20 cellular contexts compared by ENCODE assay signal in the genomic region with DNA sequence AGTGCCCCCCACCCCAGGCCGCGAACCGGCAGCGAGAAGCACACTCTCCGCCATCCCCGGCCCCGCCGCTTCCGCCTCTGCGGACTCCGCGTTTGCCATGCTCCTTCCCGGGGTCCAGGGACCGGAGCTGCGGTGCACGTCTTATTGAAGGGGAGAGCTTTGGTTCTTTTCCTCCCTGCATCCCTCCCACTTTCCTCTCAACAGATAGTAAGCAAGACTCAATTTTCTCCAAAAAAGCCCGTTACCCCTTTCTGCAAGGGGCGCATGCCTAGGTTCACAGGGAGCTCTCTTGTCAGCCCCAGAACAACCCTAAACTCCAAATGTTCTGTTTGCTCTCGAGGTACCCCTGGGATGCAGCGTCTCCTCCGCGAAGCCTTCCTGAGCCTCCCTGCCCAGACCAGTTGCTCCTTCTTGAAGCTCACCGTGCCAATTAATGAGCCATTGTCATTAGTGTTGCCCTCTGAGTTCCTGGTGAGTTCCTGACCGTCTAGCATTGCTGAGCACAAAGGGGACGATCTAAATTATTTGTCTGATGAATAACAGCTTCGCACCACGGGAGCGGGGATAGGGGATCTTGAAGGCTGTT. TPM values are rescaled to one million over a fixed set of nuclear protein-coding genes. Genes with fewer than 3 reads are reported as not detected.
A peak's percentile ranks its signal among the peaks of the same experiment; 100 is the strongest.
DNase-seq lines count a peak whose midpoint lies in the region; ATAC-seq and TF ChIP-seq lines count a peak whose summit lies in the region.
"Had no signal": no experiment of that assay in that cellular context is flagged by ENCODE, and none has a peak within 500 bp of the region (broad histone marks: within the 10 kb centered on the region; RNA-seq: fewer than 3 reads in every experiment).

No MANE protein-coding gene starts in this region.

- no peaks in the 10 kb centered on the region for H3K79me2 ChIP-seq in smooth muscle cell (ENCODE audit: low read depth)

- peaks cover 92% of the 10 kb centered on the region for H3K27me3 Mint-ChIP-seq in activated T-cell treated with anti-CD3 and anti-CD28 coated beads, Interleukin-2, amount 50 U/mL, for 72 hours (ENCODE audit: low read depth)
- peaks cover 74% of the 10 kb centered on the region for H3K27me3 Mint-ChIP-seq in activated B cell treated with CpG ODN at 0.5 μM for 24 hours

- H3K4me3 ChIP-seq in iPS-18c (ENCODE audit: insufficient read depth, low read depth, low read length) (peak overlapping the region; percentile 54), smooth muscle cell (no peak overlapping the region)
- H3K4me3 ChIP-seq: right atrium auricular region had no signal

- POLR2A ChIA-PET in activated B cell treated with CpG ODN at 0.5 μM for 24 hours (lab: Charles Lee), result interaction anchor here (0.6 kb wide), 1 partner anchor 10 kb away, joined by 3 read pairs; no protein-coding TSS in a partner anchor

- peaks cover 13% of the 10 kb centered on the region for H3K4me1 ChIP-seq in smooth muscle cell (ENCODE audit: low read depth)
- H3K4me1 ChIP-seq: Caco-2 had no signal

- peaks cover 100% of the 10 kb centered on the region for H3K27me3 ChIP-seq in smooth muscle cell (ENCODE audit: low read depth)

- no peaks in the 10 kb centered on the region for H4K20me1 ChIP-seq in smooth muscle cell (ENCODE audit: low read depth)

- H3K36me3 Mint-ChIP-seq in activated T-cell treated with anti-CD3 and anti-CD28 coated beads, Interleukin-2, amount 50 U/mL, for 72 hours (ENCODE audit: insufficient read depth in 2 of 2), result peaks cover 5 to 7% of the 10 kb centered on the region in 2 donors
- no peaks in the 10 kb centered on the region for H3K36me3 Mint-ChIP-seq in activated B cell treated with CpG ODN at 0.5 μM for 24 hours (ENCODE audit: low read depth)

- H3K4me1 Mint-ChIP-seq in activated T-cell treated with anti-CD3 and anti-CD28 coated beads, Interleukin-2, amount 50 U/mL, for 72 hours (ENCODE audit: low read depth), result peaks cover 36% of the 10 kb centered on the region
- peaks cover 14% of the 10 kb centered on the region for H3K4me1 Mint-ChIP-seq in activated B cell treated with CpG ODN at 0.5 μM for 24 hours

- H3K36me3 ChIP-seq in smooth muscle cell (ENCODE audit: low read depth), result no peaks in the 10 kb centered on the region
- H3K36me3 ChIP-seq: gastroesophageal sphincter, right atrium auricular region, transverse colon had no signal

- no peaks in the 10 kb centered on the region for H3F3A ChIP-seq in smooth muscle cell (ENCODE audit: low read depth)

- H3K27ac Mint-ChIP-seq in activated T-cell treated with anti-CD3 and anti-CD28 coated beads, Interleukin-2, amount 50 U/mL, for 72 hours, result no peak overlapping the region
- H3K27ac Mint-ChIP-seq in activated B cell treated with CpG ODN at 0.5 μM for 24 hours, result peak overlapping the region; percentile 18
- H3K27ac Mint-ChIP-seq: activated CD4-positive, alpha-beta memory T cell treated with anti-CD3 and anti-CD28 coated beads, Interleukin-2, amount 10 ng/mL, durations not matched to agents 7 days and 5 days had no signal

- 3% methylated on average over 28 of the region's 28 CpGs for WGBS in smooth muscle cell (ENCODE audit: low lambda C conversion rate)

- peak overlapping the region; percentile 45 for H3K4me2 ChIP-seq in smooth muscle cell

- no peak for ATAC-seq in activated T-cell treated with anti-CD3 and anti-CD28 coated beads, Interleukin-2, amount 50 U/mL, for 72 hours (replicated peaks in 1 of 2)
- no peak for ATAC-seq in activated B cell treated with CpG ODN at 0.5 μM for 24 hours (ENCODE audit: low read depth)
- no peak for ATAC-seq in HG02852 (IDR thresholded peaks at IDR 0.05; ENCODE audit: unreplicated experiment)
- ATAC-seq in HG03439 (IDR thresholded peaks at IDR 0.05; ENCODE audit: unreplicated experiment), result no peak
- ATAC-seq: gastroesophageal sphincter, left lobe of liver had no signal

- intact Hi-C loops in activated B cell treated with CpG ODN at 0.5 μM for 24 hours (cut with micrococcal nuclease), result no loop called here

- H3K27ac ChIP-seq in smooth muscle cell (ENCODE audit: low read depth), result no peak overlapping the region
- H3K27ac ChIP-seq: right atrium auricular region, transverse colon had no signal

- H2AFZ ChIP-seq in smooth muscle cell (ENCODE audit: low read depth), result no peak overlapping the region

- H3K9ac ChIP-seq in smooth muscle cell (ENCODE audit: low read depth), result no peak overlapping the region

- DNase-seq in activated T-cell treated with anti-CD3 and anti-CD28 coated beads, Interleukin-2, amount 50 U/mL, for 72 hours, result no peak
- DNase-seq in activated T-cell treated with anti-CD3 and anti-CD28 coated beads for 4 hours (no peak), activated B cell treated with CpG ODN at 0.5 μM for 24 hours (no peak), smooth muscle cell (lab: John Stamatoyannopoulos, UW; ENCODE audit: unreplicated experiment) (no peak), AML-193 (lab: John Stamatoyannopoulos, UW) (no peak)
- DNase-seq: activated CD4-positive, alpha-beta memory T cell treated with anti-CD3 and anti-CD28 coated beads, Interleukin-2, amount 10 ng/mL, durations not matched to agents 7 days and 5 days; activated gamma-delta T cell treated with Interleukin-2 at 50 U/mL for 16 hours; Caco-2; NCI-H1436; NCI-H226; stimulated activated CD4-positive, alpha-beta T cell treated with anti-CD3 and anti-CD28 coated beads, Interleukin-2, amount 100 ng/mL, for 48 hours; stimulated activated CD8-positive, alpha-beta memory T cell treated with anti-CD3 and anti-CD28 coated beads, Interleukin-4, amount 100 ng/mL, for 48 hours; transverse colon had no signal

- H3K4me3 Mint-ChIP-seq in activated T-cell treated with anti-CD3 and anti-CD28 coated beads, Interleukin-2, amount 50 U/mL, for 72 hours, result peak overlapping the region; percentile 5 to 71
- H3K4me3 Mint-ChIP-seq in activated B cell treated with CpG ODN at 0.5 μM for 24 hours, result no peak overlapping the region
- H3K4me3 Mint-ChIP-seq: activated CD4-positive, alpha-beta memory T cell treated with anti-CD3 and anti-CD28 coated beads, Interleukin-2, amount 10 ng/mL, durations not matched to agents 7 days and 5 days had no signal

- peaks cover 0 to 2% of the 10 kb centered on the region in 2 donors for H3K9me3 Mint-ChIP-seq in activated T-cell treated with anti-CD3 and anti-CD28 coated beads, Interleukin-2, amount 50 U/mL, for 72 hours
- peaks cover 2% of the 10 kb centered on the region for H3K9me3 Mint-ChIP-seq in activated B cell treated with CpG ODN at 0.5 μM for 24 hours
- H3K9me3 Mint-ChIP-seq: activated CD4-positive, alpha-beta memory T cell treated with anti-CD3 and anti-CD28 coated beads, Interleukin-2, amount 10 ng/mL, durations not matched to agents 7 days and 5 days had no signal

- CTCF ChIA-PET in activated B cell treated with CpG ODN at 0.5 μM for 24 hours (lab: Charles Lee), result interaction anchor here (0.6 kb wide), 1 partner anchor 165 kb away, joined by 3 read pairs; no protein-coding TSS in a partner anchor

- H3K9me3 ChIP-seq in iPS-18c (ENCODE audit: control insufficient read depth, insufficient read depth, low read length) (no peaks in the 10 kb centered on the region), smooth muscle cell (replicated peaks; ENCODE audit: low read depth) (no peaks in the 10 kb centered on the region)
- H3K9me3 ChIP-seq: Caco-2, gastroesophageal sphincter, right atrium auricular region, transverse colon had no signal

- TF ChIP-seq CTCF in activated B cell treated with CpG ODN at 0.5 μM for 24 hours (IDR thresholded peaks at IDR 0.05) (no peak), smooth muscle cell (IDR thresholded peaks at IDR 0.05; ENCODE audit: borderline replicate concordance, insufficient read depth, poor library complexity, severe bottlenecking) (no peak)

RNA-seq across cellular contexts. Expression of gene FOXD3, which starts 8.1 kb away (rescaled TPM):
- not detected for total RNA-seq in activated T-cell treated with anti-CD3 and anti-CD28 coated beads, Interleukin-2, amount 50 U/mL, for 72 hours
- not detected in 2 replicates for total RNA-seq in activated B cell treated with CpG ODN at 0.5 μM for 24 hours
- not detected in 2 replicates for total RNA-seq in smooth muscle cell
- not detected in 2 replicates for polyA plus RNA-seq in smooth muscle cell
- total RNA-seq: activated CD4-positive, alpha-beta memory T cell treated with anti-CD3 and anti-CD28 coated beads, Interleukin-2, amount 10 ng/mL, durations not matched to agents 7 days and 5 days; Caco-2; LHCN-M2 had no signal

RNA-seq across cellular contexts. Expression of gene ALG6, which starts 37.0 kb away (rescaled TPM):
- 10 to 100 TPM; 16.7 to 24.7 TPM for total RNA-seq in activated T-cell treated with anti-CD3 and anti-CD28 coated beads, Interleukin-2, amount 50 U/mL, for 72 hours
- total RNA-seq in activated B cell treated with CpG ODN at 0.5 μM for 24 hours (20.0 and 21.5 TPM in 2 replicates), smooth muscle cell (20.5 and 20.6 TPM in 2 replicates)
- polyA plus RNA-seq in smooth muscle cell, result 11.9 and 13.3 TPM in 2 replicates
